ENCODE assay signal across 24 cellular contexts in genomic region chr18:8381801-8382459, GRCh38.
DNase-seq lines count a peak whose midpoint lies in the region; ATAC-seq and TF ChIP-seq lines count a peak whose summit lies in the region.
"Had no signal": no experiment of that assay in that cellular context is flagged by ENCODE, and none has a peak within 500 bp of the region (broad histone marks: within the 10 kb centered on the region; RNA-seq: fewer than 3 reads in every experiment).

No MANE protein-coding gene starts in this region.

- ATAC-seq in thoracic aorta (ENCODE audit: insufficient number of reproducible peaks, low FRiP score, low read depth), result no peak
- ATAC-seq: activated T-cell treated with anti-CD3 and anti-CD28 coated beads, Interleukin-2, amount 50 U/mL, for 72 hours; body of pancreas; K562; left cardiac atrium; stimulated activated memory B cell treated with anti-CD40 and anti-IgM and Interleukin-4, amounts not matched to agents 10 μg/mL and 1 μg/mL and 100 μg/mL, for 72 hours had no signal

- H3K27ac ChIP-seq in ascending aorta (peak overlapping the region; percentile 39 to 59), dorsolateral prefrontal cortex (peak overlapping the region in 42 of 59 donors; percentile 2 to 72 (median 36)), thoracic aorta (peak overlapping the region; percentile 23 to 39), RWPE1 (no peak overlapping the region), WERI-Rb-1 (no peak overlapping the region)
- H3K27ac ChIP-seq: body of pancreas, right atrium auricular region, testis had no signal

- intact Hi-C loops in ascending aorta (cut with DNase I), result no loop called here
- intact Hi-C loops in dorsolateral prefrontal cortex (cut with DNase I), result loop anchor here in 1 of 2 donors (10.0 kb wide), 1 partner anchor 1107 kb away; no protein-coding TSS in a partner anchor

- peak overlapping the region in 1 of 2 donors; percentile 22 for H3K4me3 ChIP-seq in ascending aorta
- H3K4me3 ChIP-seq in dorsolateral prefrontal cortex, result peak overlapping the region in 36 of 59 donors; percentile 1 to 52 (median 22)
- H3K4me3 ChIP-seq in thoracic aorta, result peak overlapping the region; percentile 6
- H3K4me3 ChIP-seq in WERI-Rb-1 (ENCODE audit: low read depth, low read length), result no peak overlapping the region
- H3K4me3 ChIP-seq: body of pancreas, K562, right atrium auricular region, testis had no signal

- H3K9me3 ChIP-seq in ascending aorta (no peaks in the 10 kb centered on the region), thoracic aorta (no peaks in the 10 kb centered on the region), WERI-Rb-1 (ENCODE audit: severe bottlenecking) (no peaks in the 10 kb centered on the region)
- H3K9me3 ChIP-seq: body of pancreas, right atrium auricular region, testis had no signal

- H3K4me1 ChIP-seq in ascending aorta (peaks cover 0 to 15% of the 10 kb centered on the region in 2 donors), thoracic aorta (ENCODE audit: control insufficient read depth in 1 of 2, low read depth in 2 of 2) (peaks cover 0 to 22% of the 10 kb centered on the region in 2 donors)
- H3K4me1 ChIP-seq: body of pancreas, right atrium auricular region, testis had no signal

- CTCF ChIA-PET in RWPE1 (lab: Yijun Ruan, JAX), result interaction anchor here (0.6 to 0.7 kb wide), 2 partner anchors 8 to 89 kb away, joined by 3 to 4 read pairs; no protein-coding TSS in a partner anchor

- H3K36me3 ChIP-seq in ascending aorta (peaks cover 13 to 40% of the 10 kb centered on the region in 2 donors), thoracic aorta (peaks cover 4% of the 10 kb centered on the region), WERI-Rb-1 (no peaks in the 10 kb centered on the region)

- H3K27me3 ChIP-seq in ascending aorta (no peaks in the 10 kb centered on the region), dorsolateral prefrontal cortex (no peaks in the 10 kb centered on the region), thoracic aorta (replicated peaks; ENCODE audit: insufficient read depth) (no peaks in the 10 kb centered on the region), WERI-Rb-1 (ENCODE audit: insufficient read depth, low read depth, severe bottlenecking) (no peaks in the 10 kb centered on the region)
- H3K27me3 ChIP-seq: body of pancreas, right atrium auricular region, testis had no signal

- POLR2A ChIA-PET in RWPE1 (lab: Yijun Ruan, JAX; ENCODE audit: low non-redundant PET), result no interaction called here

- no peak for TF ChIP-seq CTCF in ascending aorta (IDR thresholded peaks at IDR 0.05)
- TF ChIP-seq CTCF in dorsolateral prefrontal cortex (IDR thresholded peaks at IDR 0.05 in 54 of 56, conservative IDR thresholded peaks at IDR 0.05 in 2 of 56; ENCODE audit: low read depth in 1 of 56, partially characterized antibody in 56 of 56), result peak in 5 of 56 donors; percentile 11 to 20 (median 17)
- TF ChIP-seq CTCF in thoracic aorta (IDR thresholded peaks at IDR 0.05), result no peak
- TF ChIP-seq CTCF in RWPE1 (conservative IDR thresholded peaks at IDR 0.05; ENCODE audit: low read depth), result no peak
- no peak for TF ChIP-seq CTCF in WERI-Rb-1 (IDR thresholded peaks at IDR 0.05; ENCODE audit: low read depth, low read length)

- DNase-seq in ascending aorta (ENCODE audit: low spot score in 2 of 2) (peak in 1 of 2 donors; percentile 52), dorsolateral prefrontal cortex (peak in 1 of 10 donors; percentile 25), midbrain (lab: John Stamatoyannopoulos, UW) (peak; percentile 63), thoracic aorta (ENCODE audit: low spot score) (no peak), NCI-H748 (lab: John Stamatoyannopoulos, UW; ENCODE audit: unreplicated experiment) (no peak), RWPE1 (ENCODE audit: low spot score) (no peak), WERI-Rb-1 (no peak)
- no peak for DNase-seq in activated CD4-positive, alpha-beta T cell treated with anti-CD3 and anti-CD28 coated beads, Interleukin-2, amount 50 U/mL, for 4 hours
- DNase-seq: activated CD4-positive, alpha-beta T cell treated with anti-CD3 and anti-CD28 coated beads for 4 hours; activated naive CD4-positive, alpha-beta T cell treated with anti-CD3 and anti-CD28 coated beads, Interleukin-2, amount 50 U/mL, for 16 hours; activated T-cell treated with anti-CD3 and anti-CD28 coated beads, Interleukin-2, amount 50 U/mL, for 72 hours; body of pancreas; CD4-positive, CD25-positive, alpha-beta regulatory T cell; cortex of kidney; glutamatergic neuron; left cardiac atrium; naive B cell; NCI-H146; NCI-H69; stimulated activated CD4-positive, alpha-beta T cell treated with anti-CD3 and anti-CD28 coated beads, Interleukin-4, amount 100 ng/mL, for 1 hour; testis had no signal

Comparison
In these comparisons a context has a peak if more than half of its experiments do, and no peak if none do; other contexts are left out.
1. H3K27ac ChIP-seq: peak in ascending aorta (2 of 2), dorsolateral prefrontal cortex (42 of 59) and thoracic aorta (2 of 2); none in RWPE1 (single experiment) and WERI-Rb-1 (single experiment).